In the genomic region with DNA sequence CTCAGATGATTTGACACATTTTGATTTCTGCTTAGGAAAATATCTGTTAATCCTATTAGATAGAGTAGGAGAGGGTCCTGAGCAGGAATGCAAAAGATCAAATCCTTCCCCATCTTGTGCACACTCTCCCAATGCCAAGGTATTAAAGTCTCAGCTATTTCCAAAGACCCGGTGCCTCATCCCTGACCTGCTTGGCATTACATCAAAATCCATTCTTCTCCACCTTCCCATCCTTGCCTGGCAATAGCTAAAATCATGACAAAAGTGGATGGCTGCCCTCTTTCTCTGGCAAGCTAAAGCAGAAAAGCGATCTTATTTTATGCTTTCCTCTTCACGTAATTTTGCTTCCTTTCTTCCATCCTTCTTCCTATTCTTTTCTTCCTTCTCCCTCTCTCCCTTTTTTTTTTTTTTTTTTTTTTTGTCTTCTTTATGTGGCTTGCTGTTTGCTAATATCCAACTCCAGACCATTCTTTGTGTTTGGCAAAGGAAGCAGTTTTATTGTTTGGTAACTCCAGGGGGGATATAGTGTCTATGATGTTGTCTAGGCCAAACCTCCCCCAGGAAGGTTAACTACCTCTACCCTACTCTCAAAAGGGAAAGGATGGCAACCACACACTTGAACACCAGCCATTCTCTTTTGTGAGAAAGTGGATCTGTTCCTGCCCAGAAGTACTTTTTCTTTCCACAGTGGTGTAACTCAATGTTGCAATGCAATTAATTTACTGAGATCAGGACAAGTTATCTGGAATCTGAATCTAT, we compare ENCODE assay signal across 27 cellular contexts.
DNase-seq lines count a peak whose midpoint lies in the region; ATAC-seq, FAIRE-seq and TF ChIP-seq lines count a peak whose summit lies in the region.
"Had no signal": no experiment of that assay in that cellular context is flagged by ENCODE, and none has a peak within 500 bp of the region (broad histone marks: within the 10 kb centered on the region; RNA-seq: fewer than 3 reads in every experiment).

No MANE protein-coding gene starts in this region.

- no peaks in the 10 kb centered on the region for H4K20me1 ChIP-seq in astrocyte (ENCODE audit: insufficient read depth, low read length)
- H4K20me1 ChIP-seq: BLaER1 had no signal

- peak overlapping the region; percentile 42 for H2AFZ ChIP-seq in astrocyte (ENCODE audit: low read depth, low read length)

- no peaks in the 10 kb centered on the region for H3K4me1 Mint-ChIP-seq in activated naive CD4-positive, alpha-beta T cell treated with anti-CD3 and anti-CD28 coated beads, Interleukin-2, amount 50 U/mL, for 24 hours
- H3K4me1 Mint-ChIP-seq in astrocyte (ENCODE audit: low read depth, unreplicated experiment): peaks cover 5% of the 10 kb centered on the region
- no peaks in the 10 kb centered on the region for H3K4me1 Mint-ChIP-seq in T-cell
- H3K4me1 Mint-ChIP-seq: activated CD4-positive, alpha-beta T cell treated with anti-CD3 and anti-CD28 coated beads, Interleukin-2, amount 10 ng/mL, durations not matched to agents 7 days and 5 days; activated CD8-positive, alpha-beta memory T cell treated with anti-CD3 and anti-CD28 coated beads, Interleukin-2, amount 10 ng/mL, durations not matched to agents 7 days and 5 days; T-helper 17 cell had no signal

- POLR2A ChIA-PET in T-cell (lab: Charles Lee): no interaction called here

- peak overlapping the region; percentile 8 for H3K27ac Mint-ChIP-seq in activated naive CD4-positive, alpha-beta T cell treated with anti-CD3 and anti-CD28 coated beads, Interleukin-2, amount 50 U/mL, for 24 hours
- H3K27ac Mint-ChIP-seq in activated naive CD4-positive, alpha-beta T cell treated with anti-CD3 and anti-CD28 coated beads, Interleukin-2, amount 50 U/mL, for 72 hours: no peak overlapping the region
- H3K27ac Mint-ChIP-seq in astrocyte (ENCODE audit: unreplicated experiment) (no peak overlapping the region), T-cell (no peak overlapping the region)
- H3K27ac Mint-ChIP-seq: activated CD4-positive, alpha-beta T cell treated with anti-CD3 and anti-CD28 coated beads, Interleukin-2, amount 10 ng/mL, durations not matched to agents 7 days and 5 days; activated CD8-positive, alpha-beta memory T cell treated with anti-CD3 and anti-CD28 coated beads, Interleukin-2, amount 10 ng/mL, durations not matched to agents 7 days and 5 days; activated naive CD8-positive, alpha-beta T cell; natural killer cell treated with Interleukin-12 subunit alpha and Interleukin-12 subunit beta and Interleukin-15 and Interleukin-18, amount 100 ng/mL, for 72 hours; progenitor cell of endocrine pancreas; T-helper 17 cell had no signal

- peaks cover 2% of the 10 kb centered on the region for H3K79me2 ChIP-seq in astrocyte (ENCODE audit: insufficient read depth, low read length)

- H3K36me3 Mint-ChIP-seq in activated naive CD4-positive, alpha-beta T cell treated with anti-CD3 and anti-CD28 coated beads, Interleukin-2, amount 50 U/mL, for 24 hours: no peaks in the 10 kb centered on the region
- no peaks in the 10 kb centered on the region for H3K36me3 Mint-ChIP-seq in activated naive CD4-positive, alpha-beta T cell treated with anti-CD3 and anti-CD28 coated beads, Interleukin-2, amount 50 U/mL, for 72 hours
- H3K36me3 Mint-ChIP-seq in astrocyte (ENCODE audit: low read depth, unreplicated experiment) (no peaks in the 10 kb centered on the region), T-cell (no peaks in the 10 kb centered on the region)
- H3K36me3 Mint-ChIP-seq: activated CD8-positive, alpha-beta memory T cell treated with anti-CD3 and anti-CD28 coated beads, Interleukin-2, amount 10 ng/mL, durations not matched to agents 7 days and 5 days; activated naive CD8-positive, alpha-beta T cell; natural killer cell treated with Interleukin-12 subunit alpha and Interleukin-12 subunit beta and Interleukin-15 and Interleukin-18, amount 100 ng/mL, for 72 hours had no signal

- TF ChIP-seq CTCF in astrocyte (IDR thresholded peaks at IDR 0.05; ENCODE audit: insufficient read depth, low read depth, low read length): no peak

- H3K4me1 ChIP-seq in astrocyte (ENCODE audit: insufficient read depth, low read length) (peaks cover 19% of the 10 kb centered on the region), iPS-20b (ENCODE audit: insufficient read depth, low read length) (peaks cover 63% of the 10 kb centered on the region)
- H3K4me1 ChIP-seq: A549, BLaER1, colonic mucosa, left lung, suprapubic skin had no signal

- no peak overlapping the region for H3K4me3 Mint-ChIP-seq in activated naive CD4-positive, alpha-beta T cell treated with anti-CD3 and anti-CD28 coated beads, Interleukin-2, amount 50 U/mL, for 24 hours
- H3K4me3 Mint-ChIP-seq in astrocyte (ENCODE audit: unreplicated experiment) (no peak overlapping the region), T-cell (no peak overlapping the region)
- H3K4me3 Mint-ChIP-seq: activated CD4-positive, alpha-beta T cell treated with anti-CD3 and anti-CD28 coated beads, Interleukin-2, amount 10 ng/mL, durations not matched to agents 7 days and 5 days; activated CD8-positive, alpha-beta memory T cell treated with anti-CD3 and anti-CD28 coated beads, Interleukin-2, amount 10 ng/mL, durations not matched to agents 7 days and 5 days; activated naive CD8-positive, alpha-beta T cell; natural killer cell treated with Interleukin-12 subunit alpha and Interleukin-12 subunit beta and Interleukin-15 and Interleukin-18, amount 100 ng/mL, for 72 hours; T-helper 17 cell had no signal

- H3K27me3 Mint-ChIP-seq in activated naive CD4-positive, alpha-beta T cell treated with anti-CD3 and anti-CD28 coated beads, Interleukin-2, amount 50 U/mL, for 24 hours: peaks cover 18% of the 10 kb centered on the region
- H3K27me3 Mint-ChIP-seq in astrocyte (ENCODE audit: low read depth, unreplicated experiment) (no peaks in the 10 kb centered on the region), T-cell (peaks cover 13 to 25% of the 10 kb centered on the region in 2 donors)
- H3K27me3 Mint-ChIP-seq: activated CD4-positive, alpha-beta T cell treated with anti-CD3 and anti-CD28 coated beads, Interleukin-2, amount 10 ng/mL, durations not matched to agents 7 days and 5 days; activated CD8-positive, alpha-beta memory T cell treated with anti-CD3 and anti-CD28 coated beads, Interleukin-2, amount 10 ng/mL, durations not matched to agents 7 days and 5 days had no signal

- no peaks in the 10 kb centered on the region for H3K9me3 ChIP-seq in astrocyte (ENCODE audit: insufficient read depth, low read depth, low read length)
- H3K9me3 ChIP-seq in iPS-20b (ENCODE audit: insufficient read depth, low read depth, low read length): no peaks in the 10 kb centered on the region
- no peaks in the 10 kb centered on the region for H3K9me3 ChIP-seq in MG63
- H3K9me3 ChIP-seq: A549, BLaER1, colonic mucosa, HAP-1, left lung, suprapubic skin had no signal

- no peak for ATAC-seq in activated naive CD4-positive, alpha-beta T cell treated with anti-CD3 and anti-CD28 coated beads, Interleukin-2, amount 50 U/mL, for 72 hours
- ATAC-seq in SK-N-SH treated with all-trans-retinoic acid at 6 μM for 48 hours (no peak), T-cell (replicated peaks in 1 of 4) (no peak)
- ATAC-seq: A549; activated CD8-positive, alpha-beta memory T cell treated with anti-CD3 and anti-CD28 coated beads, Interleukin-2, amount 10 ng/mL, durations not matched to agents 7 days and 5 days; left lung; natural killer cell treated with Interleukin-12 subunit alpha and Interleukin-12 subunit beta and Interleukin-15 and Interleukin-18, amount 100 ng/mL, for 72 hours; T-helper 17 cell had no signal

- no peak for DNase-seq in activated naive CD4-positive, alpha-beta T cell treated with anti-CD3 and anti-CD28 coated beads, Interleukin-2, amount 50 U/mL, for 72 hours (ENCODE audit: low spot score in 2 of 2)
- DNase-seq in astrocyte (ENCODE audit: low read depth): peak; percentile 9
- peak in 1 of 49 donors; percentile 32 for DNase-seq in substantia nigra (lab: John Stamatoyannopoulos, UW)
- DNase-seq in MG63: no peak
- no peak for DNase-seq in T-cell
- DNase-seq: activated CD4-positive, alpha-beta T cell treated with anti-CD3 and anti-CD28 coated beads, Interleukin-2, amount 10 ng/mL, durations not matched to agents 7 days and 5 days; activated CD8-positive, alpha-beta memory T cell treated with anti-CD3 and anti-CD28 coated beads, Interleukin-2, amount 10 ng/mL, durations not matched to agents 7 days and 5 days; Calu3; colonic mucosa; left lung; MV-4-11; NCI-H187; NCI-H446 treated with DMSO at 0.1 percent for 48 hours; T-helper 17 cell had no signal

- H3K4me3 ChIP-seq in astrocyte (ENCODE audit: insufficient read depth, low read depth, low read length) (no peak overlapping the region), iPS-20b (ENCODE audit: low read length) (peak overlapping the region; percentile 37; the same call in 1 of the 2 replicates), MG63 (no peak overlapping the region)
- H3K4me3 ChIP-seq: A549, BLaER1, colonic mucosa, HAP-1, left lung, suprapubic skin had no signal

- CTCF ChIA-PET in T-cell (lab: Charles Lee): no interaction called here

- no peak for FAIRE-seq in astrocyte (lab: Jason Lieb, UNC)
- FAIRE-seq: A549, GM18507, urothelium cell line had no signal

- H3K27me3 ChIP-seq in astrocyte (ENCODE audit: insufficient read depth, low read length): no peaks in the 10 kb centered on the region
- no peaks in the 10 kb centered on the region for H3K27me3 ChIP-seq in iPS-20b (ENCODE audit: insufficient read depth, low read length)
- H3K27me3 ChIP-seq in MG63: no peaks in the 10 kb centered on the region
- H3K27me3 ChIP-seq: BLaER1, colonic mucosa, left lung, suprapubic skin had no signal

- no peaks in the 10 kb centered on the region for H3K9me3 Mint-ChIP-seq in activated naive CD4-positive, alpha-beta T cell treated with anti-CD3 and anti-CD28 coated beads, Interleukin-2, amount 50 U/mL, for 24 hours
- H3K9me3 Mint-ChIP-seq in activated naive CD4-positive, alpha-beta T cell treated with anti-CD3 and anti-CD28 coated beads, Interleukin-2, amount 50 U/mL, for 72 hours: no peaks in the 10 kb centered on the region
- H3K9me3 Mint-ChIP-seq in astrocyte (ENCODE audit: unreplicated experiment) (no peaks in the 10 kb centered on the region), T-cell (no peaks in the 10 kb centered on the region)
- H3K9me3 Mint-ChIP-seq: activated CD4-positive, alpha-beta T cell treated with anti-CD3 and anti-CD28 coated beads, Interleukin-2, amount 10 ng/mL, durations not matched to agents 7 days and 5 days; natural killer cell treated with Interleukin-12 subunit alpha and Interleukin-12 subunit beta and Interleukin-15 and Interleukin-18, amount 100 ng/mL, for 72 hours had no signal

- H3K4me2 ChIP-seq in astrocyte (ENCODE audit: low read length): peak overlapping the region; percentile 61
- H3K4me2 ChIP-seq: A549, BLaER1 had no signal

- H3K36me3 ChIP-seq in astrocyte (ENCODE audit: insufficient read depth, low read length) (no peaks in the 10 kb centered on the region), iPS-20b (ENCODE audit: insufficient read depth, low read depth, low read length) (no peaks in the 10 kb centered on the region), MG63 (no peaks in the 10 kb centered on the region)
- H3K36me3 ChIP-seq: BLaER1, colonic mucosa, HAP-1, left lung, suprapubic skin had no signal

- H3K9ac ChIP-seq in astrocyte (ENCODE audit: low read length) (no peak overlapping the region), iPS-20b (ENCODE audit: low read depth, low read length) (peak overlapping the region; percentile 64; the same call in 1 of the 2 replicates)
- H3K9ac ChIP-seq: BLaER1 had no signal

- no peak overlapping the region for H3K27ac ChIP-seq in astrocyte (ENCODE audit: low read depth, low read length)
- peak overlapping the region; percentile 50 for H3K27ac ChIP-seq in iPS-20b (ENCODE audit: low read length)
- peak overlapping the region; percentile 96 for H3K27ac ChIP-seq in substantia nigra (ENCODE audit: low read depth, low read length, poor library complexity, severe bottlenecking)
- H3K27ac ChIP-seq: A549, BLaER1, colonic mucosa, left lung, suprapubic skin, VCaP had no signal
